ENCODE assay signal across 20 cellular contexts in the genomic region with DNA sequence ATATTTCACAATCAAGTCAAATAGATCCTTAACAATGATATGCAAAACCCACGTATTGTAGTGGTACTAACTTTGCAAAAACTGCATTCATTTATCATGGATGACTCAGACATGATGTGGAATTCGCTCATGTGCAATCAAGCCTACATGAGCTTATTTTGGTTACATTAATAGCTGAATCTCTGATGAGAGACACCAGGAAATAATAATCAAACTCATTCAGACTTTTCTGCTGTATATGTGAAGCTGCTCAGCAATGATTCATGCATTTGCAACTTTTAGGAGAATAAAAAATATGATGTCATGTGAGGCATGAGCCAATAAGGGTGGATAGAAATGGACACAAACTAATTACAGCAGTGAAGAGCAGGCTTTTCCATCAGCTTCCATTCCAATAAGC.
DNase-seq lines count a peak whose midpoint lies in the region; ATAC-seq, FAIRE-seq and TF ChIP-seq lines count a peak whose summit lies in the region.
"Had no signal": no experiment of that assay in that cellular context is flagged by ENCODE, and none has a peak within 500 bp of the region (broad histone marks: within the 10 kb centered on the region; RNA-seq: fewer than 3 reads in every experiment).

No MANE protein-coding gene starts in this region.

- H3K4me1 ChIP-seq in K562 (replicated peaks in 1 of 2; ENCODE audit: control insufficient read depth in 2 of 2, insufficient read depth in 2 of 2, low read length in 2 of 2) (no peaks in the 10 kb centered on the region), foreskin keratinocyte (peaks cover 4% of the 10 kb centered on the region)
- H3K4me1 ChIP-seq: BE2C, prostate gland had no signal

- H3K27me3 ChIP-seq in K562 (ENCODE audit: control insufficient read depth in 2 of 2, insufficient read depth in 2 of 2, low read length in 2 of 2), result no peaks in the 10 kb centered on the region
- H3K27me3 ChIP-seq in foreskin keratinocyte, result no peaks in the 10 kb centered on the region
- H3K27me3 ChIP-seq: BE2C had no signal

- no peak for TF ChIP-seq EP300 in K562 (IDR thresholded peaks at IDR 0.05; ENCODE audit: low read length)

- H3K27ac ChIP-seq in K562 (ENCODE audit: extremely low read depth, low read depth, low read length), result no peak overlapping the region
- H3K27ac ChIP-seq in foreskin keratinocyte, result no peak overlapping the region
- H3K27ac ChIP-seq: coronary artery, prostate gland had no signal

- H3K9me1 ChIP-seq in K562 (ENCODE audit: control insufficient read depth, insufficient read depth, low read length), result no peaks in the 10 kb centered on the region

- DNase-seq in ACHN (peak; percentile 53), H54 (ENCODE audit: insufficient read length, low spot score) (no peak), K562 (ENCODE audit: extremely low read depth in 1 of 4, low spot score in 3 of 4) (no peak), foreskin keratinocyte (peak; percentile 53 to 81)
- no peak for DNase-seq in activated CD4-positive, CD25-positive, alpha-beta regulatory T cell (lab: John Stamatoyannopoulos, UW)
- DNase-seq: amniotic stem cell; BE2C; naive thymus-derived CD4-positive, alpha-beta T cell; NCI-H2081; NCI-H526 treated with DMSO at 0.1 percent for 48 hours; stimulated activated CD4-positive, alpha-beta T cell treated with anti-CD3 and anti-CD28 coated beads, Interleukin-15, amount 100 ng/mL, for 24 hours; stimulated activated naive CD8-positive, alpha-beta T cell treated with anti-CD3 and anti-CD28 coated beads, Interleukin-15, amount 100 ng/mL, for 72 hours had no signal

- H3K9ac ChIP-seq in K562 (ENCODE audit: insufficient read depth in 1 of 2, low read depth in 2 of 2, low read length in 2 of 2), result no peak overlapping the region

- no peaks in the 10 kb centered on the region for H4K20me1 ChIP-seq in K562 (replicated peaks; ENCODE audit: control insufficient read depth, insufficient read depth, low read length)

- H3K36me3 ChIP-seq in K562 (ENCODE audit: control insufficient read depth, insufficient read depth, low read length), result no peaks in the 10 kb centered on the region
- H3K36me3 ChIP-seq: BE2C, prostate gland had no signal

- ATAC-seq in K562 (no peak), foreskin keratinocyte (peak; percentile 82), GM21423 (IDR thresholded peaks at IDR 0.05; ENCODE audit: unreplicated experiment) (no peak), GM18502 (IDR thresholded peaks at IDR 0.05; ENCODE audit: poor library complexity, unreplicated experiment) (no peak)
- no peak for ATAC-seq in activated CD4-positive, CD25-positive, alpha-beta regulatory T cell treated with anti-CD3 and anti-CD28 coated beads, Interleukin-2, amount 50 U/mL, for 24 hours
- ATAC-seq: activated T-helper 17 cell treated with anti-CD3 and anti-CD28 coated beads, Interleukin-2, amount 50 U/mL, for 72 hours; naive thymus-derived CD4-positive, alpha-beta T cell; stimulated activated naive CD8-positive, alpha-beta T cell treated with anti-CD3 and anti-CD28 coated beads, Interleukin-15, amount 100 ng/mL, for 72 hours had no signal

- no peak for TF ChIP-seq CTCF in K562 (IDR thresholded peaks at IDR 0.05 in 2 of 3, conservative IDR thresholded peaks at IDR 0.05 in 1 of 3; ENCODE audit: insufficient read depth in 2 of 3, low read depth in 1 of 3, low read length in 3 of 3)
- no peak for TF ChIP-seq CTCF in foreskin keratinocyte (conservative IDR thresholded peaks at IDR 0.05)

- H3K79me2 ChIP-seq in K562 (ENCODE audit: control insufficient read depth, insufficient read depth, low read length), result no peaks in the 10 kb centered on the region

- no peak overlapping the region for H3K4me3 ChIP-seq in K562
- H3K4me3 ChIP-seq: coronary artery, lung, prostate gland had no signal

- CTCF ChIA-PET in K562 (lab: Yijun Ruan, JAX; ENCODE audit: low intra/inter-chr PET ratio), result no interaction called here

- intact Hi-C loops in K562 (cut with micrococcal nuclease), result no loop called here

- no peak overlapping the region for H3K4me2 ChIP-seq in K562 (ENCODE audit: insufficient read depth, low read length)

- TF ChIP-seq POLR2A in H54 (IDR thresholded peaks at IDR 0.05; ENCODE audit: low read depth, low read length) (no peak), K562 (conservative IDR thresholded peaks at IDR 0.05) (no peak)

- no peak for TF ChIP-seq RAD21 in K562 (CRISPR knock-in tag; conservative IDR thresholded peaks at IDR 0.05 in 1 of 2, IDR thresholded peaks at IDR 0.05 in 1 of 2)

- BruUV-seq in K562 (replicated peaks; lab: Mats Ljungman, UMichigan), result no TSS peak

- no peaks in the 10 kb centered on the region for H3K9me3 ChIP-seq in K562 (replicated peaks; ENCODE audit: control insufficient read depth, insufficient read depth, low read depth, low read length)
- H3K9me3 ChIP-seq: BE2C, prostate gland had no signal

- in situ Hi-C loops in ACHN (cut with HindIII; ENCODE audit: low pct_ligation_motif_present, low pct_unique_long_range_greater_than_20kb, low sequenced_read_pairs), result no loop called here
- in situ Hi-C loops in K562 (cut with MboI), result no loop called here

- WGBS in K562 (ENCODE audit: insufficient coverage, low coverage, missing lambda C conversion rate), result 11% methylated on average over 2 of the region's 2 CpGs

- FAIRE-seq in H54 (lab: Jason Lieb, UNC), result peak; percentile 33
- FAIRE-seq in K562 (lab: Jason Lieb, UNC), result no peak
- FAIRE-seq: urothelium cell line had no signal

- no peak overlapping the region for H2AFZ ChIP-seq in K562 (ENCODE audit: low read depth, low read length)

- POLR2A ChIA-PET in K562 (lab: Yijun Ruan, JAX), result no interaction called here

TF ChIP-seq in K562, 482 proteins besides CTCF, POLR2A, EP300 and RAD21:
- TF ChIP-seq ZNF175 (CRISPR knock-in tag; IDR thresholded peaks at IDR 0.05; ENCODE audit: low read depth), result no peak
- TF ChIP-seq CEBPB (tag; IDR thresholded peaks at IDR 0.05), result 0 out of 2 replicates have a peak, but pooled peaks have one; percentile 50
TF ChIP-seq in K562: peak in this region for 1.

Comparison
In these comparisons a context has a peak if more than half of its experiments do, and no peak if none do; other contexts are left out.
1. DNase-seq: peak in ACHN (single experiment) and foreskin keratinocyte (2 of 2); none in H54 (single experiment), K562 (0 of 4) and activated CD4-positive, CD25-positive, alpha-beta regulatory T cell (0 of 4).